In genomic region chr7:157837047-157837446, GRCh38 we compare ENCODE assay signal across 21 cellular contexts.
DNase-seq lines count a peak whose midpoint lies in the region; ATAC-seq, FAIRE-seq and TF ChIP-seq lines count a peak whose summit lies in the region.
"Had no signal": no experiment of that assay in that cellular context is flagged by ENCODE, and none has a peak within 500 bp of the region (broad histone marks: within the 10 kb centered on the region; RNA-seq: fewer than 3 reads in every experiment).

No MANE protein-coding gene starts in this region.

- no peak overlapping the region for H4K91ac ChIP-seq in H1 (replicated peaks; ENCODE audit: insufficient read length, low read length)
- H4K91ac ChIP-seq in neuronal stem cell (ENCODE audit: low read depth, low read length, poor library complexity), result no peak overlapping the region

- no peak overlapping the region for H3K27ac ChIP-seq in RWPE2 (ENCODE audit: poor library complexity, severe bottlenecking)
- no peak overlapping the region for H3K27ac ChIP-seq in H1 (ENCODE audit: low read depth, low read length)
- no peak overlapping the region for H3K27ac ChIP-seq in neuronal stem cell (replicated peaks; ENCODE audit: low read length)
- H3K27ac ChIP-seq in mesendoderm (ENCODE audit: low read depth, low read length), result no peak overlapping the region
- H3K27ac ChIP-seq: BLaER1 had no signal

- peak overlapping the region; percentile 76; the same call in 1 of the 2 replicates for H2BK15ac ChIP-seq in H1 (ENCODE audit: low read length)
- H2BK15ac ChIP-seq in neuronal stem cell (ENCODE audit: low read length), result peak overlapping the region; percentile 90
- no peak overlapping the region for H2BK15ac ChIP-seq in mesendoderm (replicated peaks; ENCODE audit: low read depth)

- H3K27me3 ChIP-seq in RWPE2 (ENCODE audit: insufficient read depth, poor library complexity, severe bottlenecking) (no peaks in the 10 kb centered on the region), H1 (replicated peaks in 1 of 4; ENCODE audit: control insufficient read depth in 3 of 4, extremely low read depth in 1 of 4, insufficient read depth in 3 of 4, low read length in 3 of 4) (peaks cover 0 to 3% (median 0%) of the 10 kb centered on the region in 4 experiments; a peak in 3 of 7 replicates), neuronal stem cell (ENCODE audit: control insufficient read depth in 3 of 3, insufficient read depth in 3 of 3, low read depth in 1 of 3, low read length in 3 of 3) (no peaks in the 10 kb centered on the region), mesendoderm (ENCODE audit: insufficient read depth, low read length, poor library complexity) (no peaks in the 10 kb centered on the region)
- H3K27me3 ChIP-seq: BLaER1 had no signal

- POLR2A ChIA-PET in H1 (lab: Charles Lee; ENCODE audit: partially characterized antibody), result no interaction called here
- POLR2A ChIA-PET in activated CD8-positive, alpha-beta T cell treated with anti-CD3 and anti-CD28 coated beads, Interleukin-2, amount 10 ng/mL, durations not matched to agents 7 days and 5 days (lab: Charles Lee), result no interaction called here

- peaks cover 3% of the 10 kb centered on the region for H3K9me3 Mint-ChIP-seq in stimulated activated memory B cell treated with anti-CD40 and anti-IgM and Interleukin-4, amounts not matched to agents 10 μg/mL and 1 μg/mL and 100 μg/mL, for 72 hours
- H3K9me3 Mint-ChIP-seq in activated naive CD4-positive, alpha-beta T cell treated with anti-CD3 and anti-CD28 coated beads for 36 hours, result no peaks in the 10 kb centered on the region
- H3K9me3 Mint-ChIP-seq in activated CD8-positive, alpha-beta T cell treated with anti-CD3 and anti-CD28 coated beads, Interleukin-2, amount 10 ng/mL, durations not matched to agents 7 days and 5 days (ENCODE audit: insufficient read depth), result no peaks in the 10 kb centered on the region
- H3K9me3 Mint-ChIP-seq: CD4-positive, alpha-beta memory T cell; IgD-negative memory B cell had no signal

- H2BK20ac ChIP-seq in H1 (ENCODE audit: low read length), result no peak overlapping the region

- H3K14ac ChIP-seq in H1 (ENCODE audit: insufficient read length) (no peak overlapping the region), neuronal stem cell (ENCODE audit: low read length) (no peak overlapping the region)

- TF ChIP-seq RAD21 in H1 (IDR thresholded peaks at IDR 0.05 in 1 of 2, conservative IDR thresholded peaks at IDR 0.05 in 1 of 2; ENCODE audit: low read depth in 2 of 2, low read length in 2 of 2), result no peak

- H2AFZ ChIP-seq in H1 (ENCODE audit: low read length) (no peak overlapping the region), neuronal stem cell (ENCODE audit: low read length) (no peak overlapping the region)
- H2AFZ ChIP-seq: GM23338 had no signal

- intact Hi-C loops in activated naive CD4-positive, alpha-beta T cell treated with anti-CD3 and anti-CD28 coated beads for 36 hours (cut with micrococcal nuclease), result no loop called here

- FAIRE-seq in H1 (lab: Jason Lieb, UNC), result no peak
- FAIRE-seq: GM19239, HepG2 had no signal

- H3K4me3 Mint-ChIP-seq in stimulated activated memory B cell treated with anti-CD40 and anti-IgM and Interleukin-4, amounts not matched to agents 10 μg/mL and 1 μg/mL and 100 μg/mL, for 72 hours, result no peak overlapping the region
- H3K4me3 Mint-ChIP-seq in activated naive CD4-positive, alpha-beta T cell treated with anti-CD3 and anti-CD28 coated beads for 36 hours, result no peak overlapping the region
- H3K4me3 Mint-ChIP-seq in activated CD8-positive, alpha-beta T cell treated with anti-CD3 and anti-CD28 coated beads, Interleukin-2, amount 10 ng/mL, durations not matched to agents 7 days and 5 days, result no peak overlapping the region
- H3K4me3 Mint-ChIP-seq: CD14-positive monocyte; CD4-positive, alpha-beta memory T cell; GM23338; HFFc6; IgD-negative memory B cell had no signal

- H3K4me2 ChIP-seq in H1 (ENCODE audit: insufficient read depth in 1 of 2, low read depth in 2 of 2, low read length in 2 of 2) (no peak overlapping the region), neuronal stem cell (ENCODE audit: insufficient read depth, low read length, poor library complexity, severe bottlenecking) (no peak overlapping the region), mesendoderm (ENCODE audit: low read length) (no peak overlapping the region)
- H3K4me2 ChIP-seq: BLaER1, GM23338 had no signal

- peaks cover 0 to 2% of the 10 kb centered on the region in 2 experiments for H4K20me1 ChIP-seq in H1 (replicated peaks in 1 of 2; ENCODE audit: control insufficient read depth in 1 of 2, insufficient read depth in 2 of 2, low read length in 2 of 2)
- H4K20me1 ChIP-seq: BLaER1 had no signal

- no peaks in the 10 kb centered on the region for H3K79me2 ChIP-seq in H1 (ENCODE audit: control insufficient read depth in 1 of 2, insufficient read depth in 2 of 2, low read length in 2 of 2)
- H3K79me2 ChIP-seq in mesendoderm (ENCODE audit: control insufficient read depth, insufficient read depth, low read length), result no peaks in the 10 kb centered on the region

- peaks cover 13% of the 10 kb centered on the region for H3K23me2 ChIP-seq in H1 (ENCODE audit: low read depth, low read length)

- no peaks in the 10 kb centered on the region for H3K79me1 ChIP-seq in H1 (ENCODE audit: low read depth, low read length)
- H3K79me1 ChIP-seq in neuronal stem cell (ENCODE audit: low read depth, low read length), result no peaks in the 10 kb centered on the region
- no peaks in the 10 kb centered on the region for H3K79me1 ChIP-seq in mesendoderm (ENCODE audit: low read length)

- TF ChIP-seq POLR2A in H1 (IDR thresholded peaks at IDR 0.05; ENCODE audit: control extremely low read depth in 1 of 2, low read depth in 2 of 2, low read length in 2 of 2), result no peak

- H4K5ac ChIP-seq in H1 (ENCODE audit: insufficient read length, low read depth, low read length), result no peak overlapping the region
- H4K5ac ChIP-seq in mesendoderm (ENCODE audit: low read length), result no peak overlapping the region

- H2AK5ac ChIP-seq in H1 (ENCODE audit: low read depth, low read length), result no peak overlapping the region
- peak overlapping the region; percentile 74 for H2AK5ac ChIP-seq in neuronal stem cell (ENCODE audit: low read depth, low read length)
- no peak overlapping the region for H2AK5ac ChIP-seq in mesendoderm (ENCODE audit: low read length)

- no peak overlapping the region for H3K56ac ChIP-seq in H1 (replicated peaks; ENCODE audit: insufficient read length, low read depth, low read length)
- no peak overlapping the region for H3K56ac ChIP-seq in mesendoderm (ENCODE audit: low read length)

- H3K4ac ChIP-seq in H1 (replicated peaks; ENCODE audit: insufficient read length, low read depth, low read length), result no peak overlapping the region
- H3K4ac ChIP-seq in neuronal stem cell (ENCODE audit: low read length), result no peak overlapping the region
- no peak overlapping the region for H3K4ac ChIP-seq in mesendoderm (ENCODE audit: low read depth, low read length)

- H3K9me3 ChIP-seq in RWPE2 (ENCODE audit: severe bottlenecking) (peaks cover 4% of the 10 kb centered on the region), H1 (ENCODE audit: insufficient read depth in 2 of 2, low read depth in 1 of 2, low read length in 1 of 2) (peaks cover 4 to 5% of the 10 kb centered on the region in 2 experiments; a peak in 2 of 4 replicates), neuronal stem cell (replicated peaks in 1 of 2; ENCODE audit: control insufficient read depth in 2 of 2, insufficient read depth in 1 of 2, low read depth in 1 of 2, low read length in 2 of 2) (peaks cover 0 to 7% of the 10 kb centered on the region in 2 donors)

- no peak overlapping the region for H3K4me3 ChIP-seq in RWPE2 (ENCODE audit: severe bottlenecking)
- H3K4me3 ChIP-seq in H1 (ENCODE audit: extremely low read depth in 1 of 4, insufficient read depth in 2 of 4, low read depth in 3 of 4, low read length in 4 of 4), result no peak overlapping the region
- no peak overlapping the region for H3K4me3 ChIP-seq in neuronal stem cell (ENCODE audit: low read length in 2 of 2)
- H3K4me3 ChIP-seq in mesendoderm (ENCODE audit: low read length), result no peak overlapping the region
- H3K4me3 ChIP-seq: BLaER1, GM23338 had no signal

- DNase-seq in RWPE2 (ENCODE audit: low spot score) (peak; percentile 49), H1 (ENCODE audit: low read depth in 1 of 2, low spot score in 2 of 2) (no peak), neuronal stem cell (ENCODE audit: low spot score) (no peak), NCI-H446 (lab: John Stamatoyannopoulos, UW) (no peak), mesendoderm (no peak)
- no peak for DNase-seq in activated naive CD4-positive, alpha-beta T cell treated with anti-CD3 and anti-CD28 coated beads for 36 hours
- no peak for DNase-seq in activated CD8-positive, alpha-beta T cell treated with anti-CD3 and anti-CD28 coated beads, Interleukin-2, amount 10 ng/mL, durations not matched to agents 7 days and 5 days
- DNase-seq: 8988T; CD4-positive, alpha-beta memory T cell; DMS79 treated with DMSO at 0.1 percent for 48 hours; GF-D8; H7; HFFc6 had no signal

- no peak overlapping the region for H3K23ac ChIP-seq in H1 (ENCODE audit: insufficient read length)
- no peak overlapping the region for H3K23ac ChIP-seq in neuronal stem cell (ENCODE audit: low read depth, low read length, poor library complexity)
- H3K23ac ChIP-seq in mesendoderm (ENCODE audit: low read length), result no peak overlapping the region

- CTCF ChIA-PET in H1 (lab: Charles Lee; ENCODE audit: partially characterized antibody), result no interaction called here
- CTCF ChIA-PET in activated naive CD4-positive, alpha-beta T cell treated with anti-CD3 and anti-CD28 coated beads for 36 hours (lab: Charles Lee), result no interaction called here
- CTCF ChIA-PET in activated CD8-positive, alpha-beta T cell treated with anti-CD3 and anti-CD28 coated beads, Interleukin-2, amount 10 ng/mL, durations not matched to agents 7 days and 5 days (lab: Charles Lee), result no interaction called here

- H3K9ac ChIP-seq in H1 (replicated peaks in 1 of 4; ENCODE audit: extremely low read depth in 1 of 4, low read depth in 3 of 4, low read length in 3 of 4) (no peak overlapping the region), neuronal stem cell (ENCODE audit: low read depth, low read length, poor library complexity) (no peak overlapping the region), mesendoderm (ENCODE audit: low read length) (no peak overlapping the region)
- H3K9ac ChIP-seq: BLaER1 had no signal

- H3K27ac Mint-ChIP-seq in stimulated activated memory B cell treated with anti-CD40 and anti-IgM and Interleukin-4, amounts not matched to agents 10 μg/mL and 1 μg/mL and 100 μg/mL, for 72 hours, result no peak overlapping the region
- H3K27ac Mint-ChIP-seq in activated naive CD4-positive, alpha-beta T cell treated with anti-CD3 and anti-CD28 coated beads for 36 hours, result no peak overlapping the region
- H3K27ac Mint-ChIP-seq in activated CD8-positive, alpha-beta T cell treated with anti-CD3 and anti-CD28 coated beads, Interleukin-2, amount 10 ng/mL, durations not matched to agents 7 days and 5 days, result no peak overlapping the region
- H3K27ac Mint-ChIP-seq: CD14-positive monocyte; CD4-positive, alpha-beta memory T cell; GM23338; HFFc6; IgD-negative memory B cell had no signal

- no peak overlapping the region for H2BK5ac ChIP-seq in H1 (ENCODE audit: low read depth, low read length)
- peak overlapping the region; percentile 30 for H2BK5ac ChIP-seq in neuronal stem cell (ENCODE audit: low read length)
- H2BK5ac ChIP-seq in mesendoderm (ENCODE audit: low read length), result no peak overlapping the region

- H3K36me3 ChIP-seq in RWPE2 (ENCODE audit: low read depth), result no peaks in the 10 kb centered on the region
- H3K36me3 ChIP-seq in H1 (ENCODE audit: control insufficient read depth in 2 of 4, insufficient read depth in 4 of 4, low read length in 3 of 4), result no peaks in the 10 kb centered on the region; a peak in 1 of 8 replicates
- peaks cover 0 to 1% of the 10 kb centered on the region in 2 donors for H3K36me3 ChIP-seq in neuronal stem cell (replicated peaks in 1 of 2; ENCODE audit: control insufficient read depth in 2 of 2, insufficient read depth in 2 of 2, low read length in 2 of 2)
- no peaks in the 10 kb centered on the region for H3K36me3 ChIP-seq in mesendoderm (ENCODE audit: control insufficient read depth, insufficient read depth, low read length)
- H3K36me3 ChIP-seq: BLaER1 had no signal

- H3K36me3 Mint-ChIP-seq in stimulated activated memory B cell treated with anti-CD40 and anti-IgM and Interleukin-4, amounts not matched to agents 10 μg/mL and 1 μg/mL and 100 μg/mL, for 72 hours, result no peaks in the 10 kb centered on the region
- no peaks in the 10 kb centered on the region for H3K36me3 Mint-ChIP-seq in activated naive CD4-positive, alpha-beta T cell treated with anti-CD3 and anti-CD28 coated beads for 36 hours (ENCODE audit: low read depth)
- no peaks in the 10 kb centered on the region for H3K36me3 Mint-ChIP-seq in activated CD8-positive, alpha-beta T cell treated with anti-CD3 and anti-CD28 coated beads, Interleukin-2, amount 10 ng/mL, durations not matched to agents 7 days and 5 days (ENCODE audit: low read depth)
- H3K36me3 Mint-ChIP-seq: CD14-positive monocyte; CD4-positive, alpha-beta memory T cell; IgD-negative memory B cell had no signal

- no peak for ATAC-seq in RWPE2 (ENCODE audit: low read depth)
- ATAC-seq in stimulated activated memory B cell treated with anti-CD40 and anti-IgM and Interleukin-4, amounts not matched to agents 10 μg/mL and 1 μg/mL and 100 μg/mL, for 72 hours, result peak; percentile 76
- ATAC-seq in activated CD8-positive, alpha-beta T cell treated with anti-CD3 and anti-CD28 coated beads, Interleukin-2, amount 10 ng/mL, durations not matched to agents 7 days and 5 days, result no peak
- ATAC-seq: GM23338, HCT116, HepG2 had no signal

- no peaks in the 10 kb centered on the region for H3K27me3 Mint-ChIP-seq in stimulated activated memory B cell treated with anti-CD40 and anti-IgM and Interleukin-4, amounts not matched to agents 10 μg/mL and 1 μg/mL and 100 μg/mL, for 72 hours
- no peaks in the 10 kb centered on the region for H3K27me3 Mint-ChIP-seq in activated naive CD4-positive, alpha-beta T cell treated with anti-CD3 and anti-CD28 coated beads for 36 hours (ENCODE audit: low read depth)
- no peaks in the 10 kb centered on the region for H3K27me3 Mint-ChIP-seq in activated CD8-positive, alpha-beta T cell treated with anti-CD3 and anti-CD28 coated beads, Interleukin-2, amount 10 ng/mL, durations not matched to agents 7 days and 5 days (ENCODE audit: low read depth)
- H3K27me3 Mint-ChIP-seq: IgD-negative memory B cell had no signal

- H3K18ac ChIP-seq in H1 (ENCODE audit: extremely low read depth, low read length) (peak overlapping the region; percentile 48; the same call in 1 of the 2 replicates), neuronal stem cell (ENCODE audit: low read length) (peak overlapping the region; percentile 63), mesendoderm (ENCODE audit: low read length) (no peak overlapping the region)

- 95% methylated on average over 4 of the region's 6 CpGs; no CpG with 5 or more reads in 1 of the 2 experiments for WGBS in H1 (ENCODE audit: extremely low coverage in 1 of 2, insufficient coverage in 1 of 2, insufficient read length in 1 of 2, insufficient replicate concordance in 2 of 2, low coverage in 1 of 2, low lambda C conversion rate in 2 of 2, missing lambda C conversion rate in 1 of 2), 2 experiments
- WGBS in neuronal stem cell (ENCODE audit: extremely low coverage in 2 of 2, insufficient read length in 2 of 2, insufficient replicate concordance in 1 of 2), 2 donors, result no CpG with 5 or more reads among the region's 6 CpGs
- no CpG with 5 or more reads among the region's 6 CpGs for WGBS in mesendoderm (ENCODE audit: extremely low coverage, insufficient coverage, low lambda C conversion rate)

- H4K8ac ChIP-seq in H1 (ENCODE audit: extremely low read depth, insufficient read depth, low read length) (no peak overlapping the region), neuronal stem cell (ENCODE audit: low read depth, low read length) (no peak overlapping the region), mesendoderm (ENCODE audit: low read depth, low read length) (no peak overlapping the region)

- no peaks in the 10 kb centered on the region for H3K4me1 Mint-ChIP-seq in stimulated activated memory B cell treated with anti-CD40 and anti-IgM and Interleukin-4, amounts not matched to agents 10 μg/mL and 1 μg/mL and 100 μg/mL, for 72 hours
- peaks cover 3% of the 10 kb centered on the region for H3K4me1 Mint-ChIP-seq in activated naive CD4-positive, alpha-beta T cell treated with anti-CD3 and anti-CD28 coated beads for 36 hours (ENCODE audit: low read depth)
- H3K4me1 Mint-ChIP-seq in activated CD8-positive, alpha-beta T cell treated with anti-CD3 and anti-CD28 coated beads, Interleukin-2, amount 10 ng/mL, durations not matched to agents 7 days and 5 days (ENCODE audit: low read depth), result no peaks in the 10 kb centered on the region
- H3K4me1 Mint-ChIP-seq: CD14-positive monocyte; CD4-positive, alpha-beta memory T cell; GM23338; IgD-negative memory B cell had no signal

- H3K4me1 ChIP-seq in RWPE2 (ENCODE audit: insufficient read depth, poor library complexity, severe bottlenecking), result no peaks in the 10 kb centered on the region
- peaks cover 9 to 25% (median 15%) of the 10 kb centered on the region in 4 experiments for H3K4me1 ChIP-seq in H1 (replicated peaks in 1 of 4; ENCODE audit: control insufficient read depth in 3 of 4, insufficient read depth in 4 of 4, low read length in 3 of 4)
- H3K4me1 ChIP-seq in neuronal stem cell (ENCODE audit: control insufficient read depth in 2 of 2, insufficient read depth in 1 of 2, low read depth in 1 of 2, low read length in 2 of 2), result peaks cover 30 to 31% of the 10 kb centered on the region in 2 donors
- no peaks in the 10 kb centered on the region for H3K4me1 ChIP-seq in mesendoderm (ENCODE audit: control insufficient read depth, low read depth, low read length)
- H3K4me1 ChIP-seq: BLaER1 had no signal

- H2BK12ac ChIP-seq in H1 (ENCODE audit: low read depth, low read length), result no peak overlapping the region
- H2BK12ac ChIP-seq in neuronal stem cell (ENCODE audit: low read length), result no peak overlapping the region

- no peak for TF ChIP-seq EP300 in H1 (IDR thresholded peaks at IDR 0.05; ENCODE audit: borderline replicate concordance in 1 of 2, low read depth in 2 of 2, low read length in 2 of 2)

- no peak overlapping the region for H2BK120ac ChIP-seq in H1 (replicated peaks; ENCODE audit: low read depth, low read length)
- no peak overlapping the region for H2BK120ac ChIP-seq in neuronal stem cell (ENCODE audit: low read depth, low read length)
- H2BK120ac ChIP-seq in mesendoderm (ENCODE audit: low read depth, low read length), result no peak overlapping the region

- TF ChIP-seq CTCF in RWPE2 (IDR thresholded peaks at IDR 0.05; ENCODE audit: poor library complexity, severe bottlenecking) (no peak), H1 (IDR thresholded peaks at IDR 0.05; ENCODE audit: control extremely low read depth in 1 of 3, insufficient read depth in 1 of 3, low read depth in 1 of 3, low read length in 3 of 3) (no peak)
